ENCODE assay signal across 9 cellular contexts in genomic region chr5:108093186-108093585, GRCh38.
A peak's percentile ranks its signal among the peaks of the same experiment; 100 is the strongest.
DNase-seq lines count a peak whose midpoint lies in the region; ATAC-seq, FAIRE-seq and TF ChIP-seq lines count a peak whose summit lies in the region.
"Had no signal": no experiment of that assay in that cellular context is flagged by ENCODE, and none has a peak within 500 bp of the region (broad histone marks: within the 10 kb centered on the region; RNA-seq: fewer than 3 reads in every experiment).

No MANE protein-coding gene starts in this region.

- DNase-seq in A549 (ENCODE audit: low read depth in 1 of 2, low spot score in 1 of 2) (peak; percentile 18 to 25), GM10266 (ENCODE audit: extremely low spot score) (peak; percentile 24), NCI-H748 (lab: John Stamatoyannopoulos, UW; ENCODE audit: unreplicated experiment) (peak; percentile 49), fibroblast of mammary gland (ENCODE audit: low read depth) (peak; percentile 36), posterior cingulate gyrus (no peak)
- DNase-seq in stimulated activated naive B cell treated with anti-CD40 and anti-IgM and Interleukin-4, amounts not matched to agents 10 μg/mL and 1 μg/mL and 100 μg/mL, for 72 hours: no peak
- DNase-seq in naive thymus-derived CD8-positive, alpha-beta T cell: no peak
- DNase-seq: left cardiac atrium had no signal

- no peaks in the 10 kb centered on the region for H3K9me3 Mint-ChIP-seq in stimulated activated naive B cell treated with anti-CD40 and anti-IgM and Interleukin-4, amounts not matched to agents 10 μg/mL and 1 μg/mL and 100 μg/mL, for 72 hours
- H3K9me3 Mint-ChIP-seq in naive thymus-derived CD8-positive, alpha-beta T cell: no peaks in the 10 kb centered on the region

- TF ChIP-seq RAD21 in A549 (conservative IDR thresholded peaks at IDR 0.05 in 1 of 2, IDR thresholded peaks at IDR 0.05 in 1 of 2): peak; percentile 41 to 55; a peak in 4 of 5 replicates

- peaks cover 0 to 8% of the 10 kb centered on the region in 2 donors for H3K36me3 Mint-ChIP-seq in stimulated activated naive B cell treated with anti-CD40 and anti-IgM and Interleukin-4, amounts not matched to agents 10 μg/mL and 1 μg/mL and 100 μg/mL, for 72 hours
- peaks cover 0 to 7% (median 3%) of the 10 kb centered on the region in 3 donors for H3K36me3 Mint-ChIP-seq in naive thymus-derived CD8-positive, alpha-beta T cell

- intact Hi-C loops in posterior cingulate gyrus (cut with DNase I): no loop called here

- no peaks in the 10 kb centered on the region for H3K27me3 Mint-ChIP-seq in stimulated activated naive B cell treated with anti-CD40 and anti-IgM and Interleukin-4, amounts not matched to agents 10 μg/mL and 1 μg/mL and 100 μg/mL, for 72 hours
- H3K27me3 Mint-ChIP-seq in naive thymus-derived CD8-positive, alpha-beta T cell: no peaks in the 10 kb centered on the region

- POLR2A ChIA-PET in A549 (lab: Yijun Ruan, JAX): no interaction called here
- POLR2A ChIA-PET in naive thymus-derived CD8-positive, alpha-beta T cell (lab: Charles Lee): no interaction called here

- H3K9me3 ChIP-seq in A549: no peaks in the 10 kb centered on the region

- no peak for TF ChIP-seq POLR2A in A549 (IDR thresholded peaks at IDR 0.05; ENCODE audit: low read length)

- FAIRE-seq in A549 (lab: Jason Lieb, UNC): no peak

- no peak overlapping the region for H3K27ac Mint-ChIP-seq in stimulated activated naive B cell treated with anti-CD40 and anti-IgM and Interleukin-4, amounts not matched to agents 10 μg/mL and 1 μg/mL and 100 μg/mL, for 72 hours
- no peak overlapping the region for H3K27ac Mint-ChIP-seq in naive thymus-derived CD8-positive, alpha-beta T cell

- no peak overlapping the region for H3K4me3 Mint-ChIP-seq in stimulated activated naive B cell treated with anti-CD40 and anti-IgM and Interleukin-4, amounts not matched to agents 10 μg/mL and 1 μg/mL and 100 μg/mL, for 72 hours
- H3K4me3 Mint-ChIP-seq in naive thymus-derived CD8-positive, alpha-beta T cell: no peak overlapping the region

- no peak for TF ChIP-seq EP300 in A549 (IDR thresholded peaks at IDR 0.05)

- WGBS in A549 (ENCODE audit: missing lambda C conversion rate): 8% methylated on average over 2 of the region's 2 CpGs

- H3K4me1 ChIP-seq in A549: no peaks in the 10 kb centered on the region

- CTCF ChIA-PET in A549 (lab: Yijun Ruan, JAX): interaction anchor here (0.5 to 1.4 kb wide), 3 partner anchors 10 to 360 kb away, joined by 3 to 9 read pairs (median 5); no protein-coding TSS in a partner anchor

- peak in 1 of 2 experiments; percentile 76; a peak in 3 of 6 replicates for ATAC-seq in A549
- ATAC-seq in GM19351 (IDR thresholded peaks at IDR 0.05; ENCODE audit: unreplicated experiment): no peak
- no peak for ATAC-seq in stimulated activated naive B cell treated with anti-CD40 and anti-IgM and Interleukin-4, amounts not matched to agents 10 μg/mL and 1 μg/mL and 100 μg/mL, for 72 hours (replicated peaks)
- no peak for ATAC-seq in naive thymus-derived CD8-positive, alpha-beta T cell
- ATAC-seq: left cardiac atrium had no signal

- H3K4me2 ChIP-seq in A549: no peak overlapping the region

- TF ChIP-seq CTCF in A549 (IDR thresholded peaks at IDR 0.05): peak; percentile 48
- peak; percentile 35 for TF ChIP-seq CTCF in GM10266 (IDR thresholded peaks at IDR 0.05; ENCODE audit: control insufficient read depth, insufficient read depth, low read depth, missing control alignments)
- TF ChIP-seq CTCF in fibroblast of mammary gland (conservative IDR thresholded peaks at IDR 0.05; ENCODE audit: control insufficient read depth, insufficient read depth, low read depth, low read length): peak; percentile 56

- H3K4me3 ChIP-seq in A549 (no peak overlapping the region), fibroblast of mammary gland (ENCODE audit: control insufficient read depth, low read depth, low read length) (no peak overlapping the region)

- H3K27ac ChIP-seq in A549: no peak overlapping the region

- H3K4me1 Mint-ChIP-seq in stimulated activated naive B cell treated with anti-CD40 and anti-IgM and Interleukin-4, amounts not matched to agents 10 μg/mL and 1 μg/mL and 100 μg/mL, for 72 hours: peaks cover 0 to 3% of the 10 kb centered on the region in 2 donors
- H3K4me1 Mint-ChIP-seq in naive thymus-derived CD8-positive, alpha-beta T cell: no peaks in the 10 kb centered on the region

TF ChIP-seq in A549, 52 proteins besides CTCF, POLR2A, EP300 and RAD21:
- no peak for TF ChIP-seq JUNB (IDR thresholded peaks at IDR 0.05)

Comparison
In these comparisons a context has a peak if more than half of its experiments do, and no peak if none do; other contexts are left out.
1. DNase-seq: peak in A549 (2 of 2), GM10266 (single experiment), NCI-H748 (single experiment) and fibroblast of mammary gland (single experiment); none in posterior cingulate gyrus (0 of 10), stimulated activated naive B cell treated with anti-CD40 and anti-IgM and Interleukin-4, amounts not matched to agents 10 μg/mL and 1 μg/mL and 100 μg/mL, for 72 hours (single experiment) and naive thymus-derived CD8-positive, alpha-beta T cell (0 of 10).
2. Peak in every context shown above with its lines, with median percentiles within 50 percentile points of each other: CTCF ChIP-seq.